In the genomic region with DNA sequence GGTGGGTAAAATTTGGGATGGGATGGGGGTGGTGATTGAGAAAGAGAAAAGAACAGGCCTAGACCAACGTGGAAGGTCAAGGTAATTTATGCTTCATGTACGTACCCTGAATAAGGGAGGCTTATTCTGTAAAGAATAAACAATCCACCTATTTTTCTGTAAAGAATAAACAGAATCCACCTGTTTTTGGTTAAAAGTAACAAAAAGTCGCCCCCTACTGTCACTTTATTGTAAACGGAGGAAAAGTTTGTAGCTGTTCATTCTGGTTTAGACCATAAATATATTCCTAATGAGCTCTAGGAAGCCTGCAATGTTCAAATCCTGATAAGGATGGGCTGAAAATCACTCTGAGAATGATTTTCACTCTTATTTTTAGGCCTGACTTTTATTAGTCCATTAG, we compare ENCODE assay signal across 1 cellular context.
TF ChIP-seq lines count a peak whose summit lies in the region.

No MANE protein-coding gene starts in this region.

TF ChIP-seq in HepG2, 621 proteins besides CTCF, POLR2A, EP300 and RAD21:
- TF ChIP-seq, protein P1, sequence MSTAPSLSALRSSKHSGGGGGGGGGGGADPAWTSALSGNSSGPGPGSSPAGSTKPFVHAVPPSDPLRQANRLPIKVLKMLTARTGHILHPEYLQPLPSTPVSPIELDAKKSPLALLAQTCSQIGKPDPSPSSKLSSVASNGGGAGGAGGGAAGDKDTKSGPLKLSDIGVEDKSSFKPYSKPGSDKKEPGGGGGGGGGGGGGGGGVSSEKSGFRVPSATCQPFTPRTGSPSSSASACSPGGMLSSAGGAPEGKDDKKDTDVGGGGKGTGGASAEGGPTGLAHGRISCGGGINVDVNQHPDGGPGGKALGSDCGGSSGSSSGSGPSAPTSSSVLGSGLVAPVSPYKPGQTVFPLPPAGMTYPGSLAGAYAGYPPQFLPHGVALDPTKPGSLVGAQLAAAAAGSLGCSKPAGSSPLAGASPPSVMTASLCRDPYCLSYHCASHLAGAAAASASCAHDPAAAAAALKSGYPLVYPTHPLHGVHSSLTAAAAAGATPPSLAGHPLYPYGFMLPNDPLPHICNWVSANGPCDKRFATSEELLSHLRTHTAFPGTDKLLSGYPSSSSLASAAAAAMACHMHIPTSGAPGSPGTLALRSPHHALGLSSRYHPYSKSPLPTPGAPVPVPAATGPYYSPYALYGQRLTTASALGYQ (CRISPR knock-in tag; IDR thresholded peaks at IDR 0.05) = no peak
- peak; percentile 37; the same call in 1 of the 2 replicates for TF ChIP-seq STAG1 (CRISPR knock-in tag; IDR thresholded peaks at IDR 0.05)
TF ChIP-seq in HepG2: peak in this region for 1.
